27 cellular contexts compared by ENCODE assay signal in genomic region chr16:59905131-59905530, GRCh38.
A peak's percentile ranks its signal among the peaks of the same experiment; 100 is the strongest.
DNase-seq lines count a peak whose midpoint lies in the region; ATAC-seq and TF ChIP-seq lines count a peak whose summit lies in the region.
"Had no signal": no experiment of that assay in that cellular context is flagged by ENCODE, and none has a peak within 500 bp of the region (broad histone marks: within the 10 kb centered on the region; RNA-seq: fewer than 3 reads in every experiment).

No MANE protein-coding gene starts in this region.

- peak; percentile 29 for DNase-seq in ELR (ENCODE audit: low read depth)
- peak; percentile 56 for DNase-seq in RWPE1 (ENCODE audit: low spot score)
- DNase-seq in epithelial cell of prostate (ENCODE audit: low read depth, low spot score) = no peak
- DNase-seq in osteocyte (ENCODE audit: extremely low spot score, unreplicated experiment) = no peak
- DNase-seq in immature natural killer cell = no peak
- no peak for DNase-seq in activated T-helper 2 cell treated with anti-CD3 and anti-CD28 coated beads, Interferon-gamma antibody, Interleukin-2, Interleukin-4, amounts not matched to agents 10 μg/mL and 5 μg/mL and 100 μg/mL, durations not matched to agents 14 hours and 24 hours and 36 hours (ENCODE audit: low spot score)
- DNase-seq: C1 segment of cervical spinal cord; Caco-2; CD8-positive, alpha-beta T cell; GDM1; GOT3; Karpas-422; MV-4-11; NCI-H1105 treated with DMSO at 0.1 percent for 48 hours; NCI-H146; NCI-H1930; NCI-H2107; NCI-H524 treated with DMSO at 0.1 percent for 48 hours; NCI-H82; NK-92 treated with Interleukin-12 subunit alpha and Interleukin-12 subunit beta, amount 100 ng/mL, for 24 hours; SK-N-SH; SW 1271 had no signal

- CTCF ChIA-PET in RWPE1 (lab: Yijun Ruan, JAX) = interaction anchor here (0.8 kb wide), 1 partner anchor 11 kb away, joined by 3 read pairs; no protein-coding TSS in a partner anchor

- TF ChIP-seq CTCF in RWPE1 (conservative IDR thresholded peaks at IDR 0.05; ENCODE audit: low read depth) = no peak
- no peak for TF ChIP-seq CTCF in osteocyte (IDR thresholded peaks at IDR 0.05)

- no peaks in the 10 kb centered on the region for H3K9me3 Mint-ChIP-seq in osteocyte (ENCODE audit: unreplicated experiment)
- peaks cover 2 to 49% (median 8%) of the 10 kb centered on the region in 6 donors for H3K9me3 Mint-ChIP-seq in immature natural killer cell
- peaks cover 24% of the 10 kb centered on the region for H3K9me3 Mint-ChIP-seq in activated T-helper 2 cell treated with anti-CD3 and anti-CD28 coated beads, Interferon-gamma antibody, Interleukin-2, Interleukin-4, amounts not matched to agents 10 μg/mL and 5 μg/mL and 100 μg/mL, durations not matched to agents 14 hours and 24 hours and 36 hours

- H3K27me3 Mint-ChIP-seq in osteocyte (ENCODE audit: unreplicated experiment) (no peaks in the 10 kb centered on the region), immature natural killer cell (ENCODE audit: low read depth in 3 of 3) (no peaks in the 10 kb centered on the region)
- H3K27me3 Mint-ChIP-seq in activated T-helper 2 cell treated with anti-CD3 and anti-CD28 coated beads, Interferon-gamma antibody, Interleukin-2, Interleukin-4, amounts not matched to agents 10 μg/mL and 5 μg/mL and 100 μg/mL, durations not matched to agents 14 hours and 24 hours and 36 hours (ENCODE audit: low read depth) = no peaks in the 10 kb centered on the region

- H3K27ac Mint-ChIP-seq in osteocyte (ENCODE audit: unreplicated experiment) (peak overlapping the region; percentile 54), immature natural killer cell (no peak overlapping the region)
- H3K27ac Mint-ChIP-seq in activated T-helper 2 cell treated with anti-CD3 and anti-CD28 coated beads, Interferon-gamma antibody, Interleukin-2, Interleukin-4, amounts not matched to agents 10 μg/mL and 5 μg/mL and 100 μg/mL, durations not matched to agents 14 hours and 24 hours and 36 hours = no peak overlapping the region
- H3K27ac Mint-ChIP-seq: CD8-positive, alpha-beta T cell had no signal

- no peak overlapping the region for H3K27ac ChIP-seq in RWPE1
- H3K27ac ChIP-seq in epithelial cell of prostate = peak overlapping the region; percentile 82
- H3K27ac ChIP-seq: HL-60 had no signal

- POLR2A ChIA-PET in RWPE1 (lab: Yijun Ruan, JAX; ENCODE audit: low non-redundant PET) = no interaction called here

- H3K4me1 Mint-ChIP-seq in osteocyte (ENCODE audit: unreplicated experiment) (peaks cover 35% of the 10 kb centered on the region), immature natural killer cell (no peaks in the 10 kb centered on the region)
- H3K4me1 Mint-ChIP-seq in activated T-helper 2 cell treated with anti-CD3 and anti-CD28 coated beads, Interferon-gamma antibody, Interleukin-2, Interleukin-4, amounts not matched to agents 10 μg/mL and 5 μg/mL and 100 μg/mL, durations not matched to agents 14 hours and 24 hours and 36 hours (ENCODE audit: low read depth) = no peaks in the 10 kb centered on the region

- intact Hi-C loops in activated T-helper 2 cell treated with anti-CD3 and anti-CD28 coated beads, Interferon-gamma antibody, Interleukin-2, Interleukin-4, amounts not matched to agents 10 μg/mL and 5 μg/mL and 100 μg/mL, durations not matched to agents 14 hours and 24 hours and 36 hours (cut with micrococcal nuclease) = no loop called here

- ATAC-seq in HG03469 (IDR thresholded peaks at IDR 0.05; ENCODE audit: unreplicated experiment) (no peak), HG02970 (IDR thresholded peaks at IDR 0.05; ENCODE audit: low FRiP score, unreplicated experiment) (no peak)
- ATAC-seq: CD8-positive, alpha-beta T cell; GM12878; Panc1 had no signal

- H3K4me3 Mint-ChIP-seq in osteocyte (ENCODE audit: unreplicated experiment) = peak overlapping the region; percentile 49
- no peak overlapping the region for H3K4me3 Mint-ChIP-seq in immature natural killer cell
- H3K4me3 Mint-ChIP-seq in activated T-helper 2 cell treated with anti-CD3 and anti-CD28 coated beads, Interferon-gamma antibody, Interleukin-2, Interleukin-4, amounts not matched to agents 10 μg/mL and 5 μg/mL and 100 μg/mL, durations not matched to agents 14 hours and 24 hours and 36 hours (ENCODE audit: low read depth) = no peak overlapping the region
- H3K4me3 Mint-ChIP-seq: CD8-positive, alpha-beta T cell had no signal

- H3K36me3 Mint-ChIP-seq in osteocyte (ENCODE audit: unreplicated experiment) (no peaks in the 10 kb centered on the region), immature natural killer cell (no peaks in the 10 kb centered on the region)
- H3K36me3 Mint-ChIP-seq in activated T-helper 2 cell treated with anti-CD3 and anti-CD28 coated beads, Interferon-gamma antibody, Interleukin-2, Interleukin-4, amounts not matched to agents 10 μg/mL and 5 μg/mL and 100 μg/mL, durations not matched to agents 14 hours and 24 hours and 36 hours (ENCODE audit: low read depth) = no peaks in the 10 kb centered on the region
- H3K36me3 Mint-ChIP-seq: CD8-positive, alpha-beta T cell had no signal

Comparison
In these comparisons a context has a peak if more than half of its experiments do, and no peak if none do; other contexts are left out.
1. DNase-seq: peak in ELR (single experiment) and RWPE1 (single experiment); none in epithelial cell of prostate (single experiment), osteocyte (single experiment), immature natural killer cell (0 of 3) and activated T-helper 2 cell treated with anti-CD3 and anti-CD28 coated beads, Interferon-gamma antibody, Interleukin-2, Interleukin-4, amounts not matched to agents 10 μg/mL and 5 μg/mL and 100 μg/mL, durations not matched to agents 14 hours and 24 hours and 36 hours (single experiment).